Comparison of ENCODE assay signal across 8 cellular contexts in the genomic region with DNA sequence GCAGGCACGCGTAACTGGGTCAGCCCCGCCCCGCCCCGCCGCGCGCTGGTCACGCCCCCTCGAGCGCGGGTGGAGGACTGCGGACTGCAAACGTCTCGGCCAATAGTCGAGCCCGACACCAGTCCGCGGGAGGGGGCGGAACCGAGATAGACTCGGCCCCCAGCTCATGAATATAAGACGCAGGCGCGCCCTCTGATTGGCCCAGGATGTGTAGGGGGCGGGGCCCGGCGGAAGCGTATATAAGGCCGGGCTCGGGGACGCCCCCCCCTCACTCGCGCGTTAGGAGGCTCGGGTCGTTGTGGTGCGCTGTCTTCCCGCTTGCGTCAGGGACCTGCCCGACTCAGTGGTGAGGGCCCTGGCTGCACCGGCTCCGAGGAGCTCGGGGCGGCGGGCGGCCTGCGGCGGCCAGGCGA. TPM values are rescaled to one million over a fixed set of nuclear protein-coding genes. Genes with fewer than 3 reads are reported as not detected.
DNase-seq lines count a peak whose midpoint lies in the region; ATAC-seq and TF ChIP-seq lines count a peak whose summit lies in the region.

A gene (plus strand): TSS at position 268 of the 413 bp plus-strand sequence. CDS start 1,602 bp downstream, outside the sequence.

- intact Hi-C loops in left colon (cut with DNase I, micrococcal nuclease): no loop called here

- H3K4me3 ChIP-seq in BE2C (ENCODE audit: low read depth, low read length): peak within 1 kb of the TSS; percentile 83

- peaks cover 35% of the 10 kb centered on the region for H3K4me1 ChIP-seq in BE2C

- peak within 1 kb of the TSS; percentile 97 for H3K27ac ChIP-seq in cingulate gyrus (ENCODE audit: low read depth, low read length)

- no peak for TF ChIP-seq CTCF in BE2C (IDR thresholded peaks at IDR 0.05; ENCODE audit: low read depth, low read length)

- H3K36me3 ChIP-seq in BE2C: peaks cover 35% of the 10 kb centered on the region

- DNase-seq in BE2C (peak; percentile 100), GM19240 (ENCODE audit: insufficient read length, low spot score) (peak; percentile 97), NCI-H526 treated with DMSO at 0.1 percent for 48 hours (lab: John Stamatoyannopoulos, UW) (peak; percentile 86), left colon (peak; percentile 100)
- peak; percentile 100 for DNase-seq in activated CD4-positive, alpha-beta T cell treated with anti-CD3 and anti-CD28 coated beads for 48 hours
- peak; percentile 99 for DNase-seq in stimulated activated CD4-positive, alpha-beta T cell treated with anti-CD3 and anti-CD28 coated beads, Interleukin-1b, Interleukin-23, amount 100 ng/mL, for 4 hours (ENCODE audit: low read depth in 2 of 2)

- ATAC-seq in HG03460 (IDR thresholded peaks at IDR 0.05; ENCODE audit: unreplicated experiment) (peak; percentile 42), left colon (peak; percentile 64)

- peaks cover 3% of the 10 kb centered on the region; the same call in 1 of the 2 replicates for H3K27me3 ChIP-seq in BE2C

- H3K9me3 ChIP-seq in BE2C: no peaks in the 10 kb centered on the region

RNA-seq across cellular contexts. Expression of the gene that starts here (rescaled TPM):
- polyA plus RNA-seq in BE2C (2012; ENCODE audit: insufficient read depth, insufficient read length, low read depth): 385 TPM
- 100 to 1,000 TPM; 220 to 267 TPM for total RNA-seq in left colon

Comparison
In these comparisons a context has a peak if more than half of its experiments do, and no peak if none do; other contexts are left out.
1. Peak in every context shown above with its lines: DNase-seq, ATAC-seq, H3K4me3 ChIP-seq and H3K27ac ChIP-seq.